ENCODE assay signal across 1 cellular context in genomic region chr16:87221633-87222032, GRCh38.
TF ChIP-seq lines count a peak whose summit lies in the region.

No MANE protein-coding gene starts in this region.

TF ChIP-seq in HepG2, 621 proteins besides CTCF, POLR2A, EP300 and RAD21 (continued from another document):
- TF ChIP-seq PLSCR1 (CRISPR knock-in tag; IDR thresholded peaks at IDR 0.05; ENCODE audit: borderline replicate concordance), result no peak
- no peak for TF ChIP-seq ZNF570 (CRISPR knock-in tag; IDR thresholded peaks at IDR 0.05; ENCODE audit: borderline replicate concordance)
- TF ChIP-seq HES4 (CRISPR knock-in tag; IDR thresholded peaks at IDR 0.05; ENCODE audit: borderline replicate concordance), result no peak
- no peak for TF ChIP-seq GATAD2A (CRISPR knock-in tag; IDR thresholded peaks at IDR 0.05)
- TF ChIP-seq, protein P1, sequence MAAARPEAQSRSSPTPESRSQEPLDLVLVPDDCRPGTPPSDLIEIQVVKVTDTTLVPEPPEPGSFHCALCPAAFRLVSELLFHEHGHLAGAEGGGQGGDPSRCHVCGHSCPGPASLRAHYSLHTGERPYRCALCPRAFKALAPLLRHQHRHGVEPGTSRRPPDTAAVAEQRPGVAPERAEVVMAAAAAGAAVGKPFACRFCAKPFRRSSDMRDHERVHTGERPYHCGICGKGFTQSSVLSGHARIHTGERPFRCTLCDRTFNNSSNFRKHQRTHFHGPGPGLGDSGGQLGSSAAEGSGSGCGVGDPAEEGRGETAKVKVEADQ (CRISPR knock-in tag; IDR thresholded peaks at IDR 0.05; ENCODE audit: borderline replicate concordance), result no peak
- TF ChIP-seq PAX8 (CRISPR knock-in tag; IDR thresholded peaks at IDR 0.05; ENCODE audit: borderline replicate concordance), result no peak
- no peak for TF ChIP-seq FOXM1 (CRISPR knock-in tag; IDR thresholded peaks at IDR 0.05)
- TF ChIP-seq PHF8 (CRISPR knock-in tag; IDR thresholded peaks at IDR 0.05), result no peak
- TF ChIP-seq CREB1 (IDR thresholded peaks at IDR 0.05), result peak; percentile 97
- no peak for TF ChIP-seq CREB1 (CRISPR knock-in tag; IDR thresholded peaks at IDR 0.05)
- no peak for TF ChIP-seq ZNF580 (CRISPR knock-in tag; IDR thresholded peaks at IDR 0.05; ENCODE audit: borderline replicate concordance, low read depth)
- no peak for TF ChIP-seq ZNF775 (CRISPR knock-in tag; IDR thresholded peaks at IDR 0.05; ENCODE audit: borderline replicate concordance)
